ENCODE assay signal across 8 cellular contexts in the genomic region with DNA sequence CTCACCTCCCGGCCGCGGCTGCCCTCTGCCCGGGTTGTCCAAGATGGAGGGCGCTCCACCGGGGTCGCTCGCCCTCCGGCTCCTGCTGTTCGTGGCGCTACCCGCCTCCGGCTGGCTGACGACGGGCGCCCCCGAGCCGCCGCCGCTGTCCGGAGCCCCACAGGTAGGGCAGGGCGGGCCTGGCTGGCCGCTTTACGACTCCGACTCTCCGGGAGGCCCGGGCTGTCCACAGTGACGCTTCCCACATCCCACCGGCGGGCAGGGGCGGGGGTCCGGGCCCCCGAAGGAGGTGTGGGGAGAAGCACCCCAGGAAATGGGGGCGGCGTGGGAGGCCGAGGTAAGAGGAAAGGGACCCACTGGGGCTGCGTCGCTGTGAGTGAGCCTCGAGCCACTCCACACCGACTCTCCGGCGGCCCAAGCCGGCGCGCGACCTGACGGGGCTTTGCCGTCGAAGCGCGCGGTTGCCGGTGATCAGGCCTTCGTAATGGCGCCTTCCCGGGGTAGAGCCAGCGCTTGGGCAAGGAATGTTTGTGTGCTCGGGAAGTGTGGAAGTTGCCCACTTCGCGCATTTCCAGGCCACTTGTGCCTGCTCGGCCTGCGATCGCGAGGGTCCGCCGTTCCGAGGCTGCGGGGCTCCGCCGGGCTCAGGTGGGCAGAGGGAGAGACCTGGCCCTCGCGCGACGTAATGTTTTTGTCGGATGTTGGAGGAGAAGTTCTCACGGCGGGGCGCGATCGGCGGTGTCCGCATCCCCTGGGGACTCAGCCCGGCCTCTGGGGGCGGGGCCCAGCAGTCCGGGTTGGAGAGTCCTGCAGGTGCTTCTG. TPM values are rescaled to one million over a fixed set of nuclear protein-coding genes. Genes with fewer than 3 reads are reported as not detected.
DNase-seq lines count a peak whose midpoint lies in the region; ATAC-seq lines count a peak whose summit lies in the region.

A gene with protein sequence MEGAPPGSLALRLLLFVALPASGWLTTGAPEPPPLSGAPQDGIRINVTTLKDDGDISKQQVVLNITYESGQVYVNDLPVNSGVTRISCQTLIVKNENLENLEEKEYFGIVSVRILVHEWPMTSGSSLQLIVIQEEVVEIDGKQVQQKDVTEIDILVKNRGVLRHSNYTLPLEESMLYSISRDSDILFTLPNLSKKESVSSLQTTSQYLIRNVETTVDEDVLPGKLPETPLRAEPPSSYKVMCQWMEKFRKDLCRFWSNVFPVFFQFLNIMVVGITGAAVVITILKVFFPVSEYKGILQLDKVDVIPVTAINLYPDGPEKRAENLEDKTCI (plus strand): TSS at position 4 of the 822 bp plus-strand sequence. CDS start 40 bp downstream, at position 44.

- H3K27me3 Mint-ChIP-seq in stimulated activated memory B cell treated with anti-CD40 and anti-IgM and Interleukin-4, amounts not matched to agents 10 μg/mL and 1 μg/mL and 100 μg/mL, for 72 hours = no peaks in the 10 kb centered on the region

- H3K4me3 ChIP-seq in mucosa of rectum (ENCODE audit: low read length in 2 of 2) = peak within 1 kb of the TSS; percentile 87 to 91

- ATAC-seq in GM18499 (IDR thresholded peaks at IDR 0.05; ENCODE audit: insufficient read depth, unreplicated experiment) (peak; percentile 2), HG03039 (IDR thresholded peaks at IDR 0.05; ENCODE audit: unreplicated experiment) (peak; percentile 19)
- peak; percentile 40 for ATAC-seq in stimulated activated memory B cell treated with anti-CD40 and anti-IgM and Interleukin-4, amounts not matched to agents 10 μg/mL and 1 μg/mL and 100 μg/mL, for 72 hours

- H3K27me3 ChIP-seq in mucosa of rectum (ENCODE audit: control insufficient read depth in 2 of 2, insufficient read depth in 2 of 2, low read length in 2 of 2) = peaks cover 0 to 4% of the 10 kb centered on the region in 2 donors

- no peaks in the 10 kb centered on the region for H3K36me3 Mint-ChIP-seq in stimulated activated memory B cell treated with anti-CD40 and anti-IgM and Interleukin-4, amounts not matched to agents 10 μg/mL and 1 μg/mL and 100 μg/mL, for 72 hours

- H3K9me3 ChIP-seq in mucosa of rectum (ENCODE audit: control insufficient read depth in 2 of 2, low read length in 2 of 2) = no peaks in the 10 kb centered on the region

- H3K4me1 ChIP-seq in mucosa of rectum (ENCODE audit: control insufficient read depth in 2 of 2, insufficient read depth in 2 of 2, low read length in 2 of 2) = peaks cover 6 to 12% of the 10 kb centered on the region in 2 donors

- peak within 1 kb of the TSS; percentile 93 for H3K27ac Mint-ChIP-seq in stimulated activated memory B cell treated with anti-CD40 and anti-IgM and Interleukin-4, amounts not matched to agents 10 μg/mL and 1 μg/mL and 100 μg/mL, for 72 hours

- H3K9ac ChIP-seq in mucosa of rectum (ENCODE audit: low read depth in 1 of 2, low read length in 2 of 2) = peak within 1 kb of the TSS; percentile 84 to 96

- no peaks in the 10 kb centered on the region for H3K36me3 ChIP-seq in mucosa of rectum (ENCODE audit: control insufficient read depth in 2 of 2, insufficient read depth in 2 of 2, low read length in 2 of 2)

- H3K27ac ChIP-seq in epithelial cell of prostate = peak within 1 kb of the TSS; percentile 72
- peak within 1 kb of the TSS; percentile 89 for H3K27ac ChIP-seq in mucosa of rectum (ENCODE audit: low read depth in 2 of 2, low read length in 2 of 2)

- peak within 1 kb of the TSS; percentile 94 for H3K4me3 Mint-ChIP-seq in stimulated activated memory B cell treated with anti-CD40 and anti-IgM and Interleukin-4, amounts not matched to agents 10 μg/mL and 1 μg/mL and 100 μg/mL, for 72 hours

- no peak for DNase-seq in A172 (ENCODE audit: low spot score)
- DNase-seq in NCI-H748 (lab: John Stamatoyannopoulos, UW; ENCODE audit: unreplicated experiment) = peak; percentile 83
- DNase-seq in activated CD8-positive, alpha-beta memory T cell treated with anti-CD3 and anti-CD28 coated beads, Interleukin-2, amount 50 U/mL, for 48 hours = peak; percentile 76
- DNase-seq in epithelial cell of prostate (ENCODE audit: low read depth, low spot score) = no peak

- peaks cover 28% of the 10 kb centered on the region for H3K4me1 Mint-ChIP-seq in stimulated activated memory B cell treated with anti-CD40 and anti-IgM and Interleukin-4, amounts not matched to agents 10 μg/mL and 1 μg/mL and 100 μg/mL, for 72 hours

- no peaks in the 10 kb centered on the region for H3K9me3 Mint-ChIP-seq in stimulated activated memory B cell treated with anti-CD40 and anti-IgM and Interleukin-4, amounts not matched to agents 10 μg/mL and 1 μg/mL and 100 μg/mL, for 72 hours

RNA-seq across cellular contexts. Expression of the gene that starts here (rescaled TPM):
- 61.0 and 66.3 TPM in 2 replicates for total RNA-seq in A172 (2014; rRNA removed; shearing (Covaris generic))

Comparison
In these comparisons a context has a peak if more than half of its experiments do, and no peak if none do; other contexts are left out.
1. DNase-seq: peak in NCI-H748 (single experiment) and activated CD8-positive, alpha-beta memory T cell treated with anti-CD3 and anti-CD28 coated beads, Interleukin-2, amount 50 U/mL, for 48 hours (single experiment); none in A172 (single experiment) and epithelial cell of prostate (single experiment).
2. Peak in every context shown above with its lines, with median percentiles within 50 percentile points of each other: ATAC-seq.